ENCODE assay signal across 1 cellular context in the genomic region with DNA sequence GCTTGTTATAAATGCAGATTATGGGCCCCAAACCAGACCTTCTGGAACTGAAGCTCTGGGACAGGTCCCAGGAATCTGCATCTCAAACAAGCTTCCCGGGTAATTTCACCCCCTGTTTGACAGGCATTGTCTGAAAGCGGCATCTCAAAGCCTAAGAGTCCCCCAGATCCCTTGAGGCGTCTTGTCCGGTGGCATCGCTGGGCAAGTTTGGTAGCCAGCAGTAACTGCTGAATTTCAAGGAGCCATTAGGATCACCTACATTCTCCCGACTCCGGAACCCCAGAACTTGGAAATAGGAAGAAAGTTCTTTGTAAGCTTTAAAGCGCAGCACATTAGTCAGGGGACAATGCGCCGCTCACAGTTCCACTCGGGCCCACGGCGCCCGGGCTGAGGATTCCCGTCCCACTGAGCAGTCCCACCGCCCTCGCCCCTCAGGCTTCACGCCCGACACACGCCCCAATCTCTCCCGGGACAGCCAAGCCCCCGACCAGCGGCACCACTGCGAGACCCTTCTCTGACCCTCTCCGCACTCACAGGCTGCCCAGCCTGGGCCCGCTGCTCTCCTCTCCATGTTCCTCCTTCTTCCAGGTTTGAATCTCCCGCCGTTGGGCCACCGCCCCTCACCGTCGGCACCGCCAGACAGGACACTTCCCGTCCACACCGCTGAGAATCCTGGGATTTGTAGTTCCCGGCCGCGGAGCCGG.
TF ChIP-seq lines count a peak whose summit lies in the region.

A gene with protein sequence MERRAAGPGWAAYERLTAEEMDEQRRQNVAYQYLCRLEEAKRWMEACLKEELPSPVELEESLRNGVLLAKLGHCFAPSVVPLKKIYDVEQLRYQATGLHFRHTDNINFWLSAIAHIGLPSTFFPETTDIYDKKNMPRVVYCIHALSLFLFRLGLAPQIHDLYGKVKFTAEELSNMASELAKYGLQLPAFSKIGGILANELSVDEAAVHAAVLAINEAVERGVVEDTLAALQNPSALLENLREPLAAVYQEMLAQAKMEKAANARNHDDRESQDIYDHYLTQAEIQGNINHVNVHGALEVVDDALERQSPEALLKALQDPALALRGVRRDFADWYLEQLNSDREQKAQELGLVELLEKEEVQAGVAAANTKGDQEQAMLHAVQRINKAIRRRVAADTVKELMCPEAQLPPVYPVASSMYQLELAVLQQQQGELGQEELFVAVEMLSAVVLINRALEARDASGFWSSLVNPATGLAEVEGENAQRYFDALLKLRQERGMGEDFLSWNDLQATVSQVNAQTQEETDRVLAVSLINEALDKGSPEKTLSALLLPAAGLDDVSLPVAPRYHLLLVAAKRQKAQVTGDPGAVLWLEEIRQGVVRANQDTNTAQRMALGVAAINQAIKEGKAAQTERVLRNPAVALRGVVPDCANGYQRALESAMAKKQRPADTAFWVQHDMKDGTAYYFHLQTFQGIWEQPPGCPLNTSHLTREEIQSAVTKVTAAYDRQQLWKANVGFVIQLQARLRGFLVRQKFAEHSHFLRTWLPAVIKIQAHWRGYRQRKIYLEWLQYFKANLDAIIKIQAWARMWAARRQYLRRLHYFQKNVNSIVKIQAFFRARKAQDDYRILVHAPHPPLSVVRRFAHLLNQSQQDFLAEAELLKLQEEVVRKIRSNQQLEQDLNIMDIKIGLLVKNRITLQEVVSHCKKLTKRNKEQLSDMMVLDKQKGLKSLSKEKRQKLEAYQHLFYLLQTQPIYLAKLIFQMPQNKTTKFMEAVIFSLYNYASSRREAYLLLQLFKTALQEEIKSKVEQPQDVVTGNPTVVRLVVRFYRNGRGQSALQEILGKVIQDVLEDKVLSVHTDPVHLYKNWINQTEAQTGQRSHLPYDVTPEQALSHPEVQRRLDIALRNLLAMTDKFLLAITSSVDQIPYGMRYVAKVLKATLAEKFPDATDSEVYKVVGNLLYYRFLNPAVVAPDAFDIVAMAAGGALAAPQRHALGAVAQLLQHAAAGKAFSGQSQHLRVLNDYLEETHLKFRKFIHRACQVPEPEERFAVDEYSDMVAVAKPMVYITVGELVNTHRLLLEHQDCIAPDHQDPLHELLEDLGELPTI (N-terminal part only) (minus strand): TSS at position 607 of the 704 bp plus-strand sequence. CDS start 36 bp downstream, at position 571.

TF ChIP-seq in A549, 52 proteins besides CTCF, POLR2A, EP300 and RAD21 (continued from another document):
- TF ChIP-seq, protein P1, sequence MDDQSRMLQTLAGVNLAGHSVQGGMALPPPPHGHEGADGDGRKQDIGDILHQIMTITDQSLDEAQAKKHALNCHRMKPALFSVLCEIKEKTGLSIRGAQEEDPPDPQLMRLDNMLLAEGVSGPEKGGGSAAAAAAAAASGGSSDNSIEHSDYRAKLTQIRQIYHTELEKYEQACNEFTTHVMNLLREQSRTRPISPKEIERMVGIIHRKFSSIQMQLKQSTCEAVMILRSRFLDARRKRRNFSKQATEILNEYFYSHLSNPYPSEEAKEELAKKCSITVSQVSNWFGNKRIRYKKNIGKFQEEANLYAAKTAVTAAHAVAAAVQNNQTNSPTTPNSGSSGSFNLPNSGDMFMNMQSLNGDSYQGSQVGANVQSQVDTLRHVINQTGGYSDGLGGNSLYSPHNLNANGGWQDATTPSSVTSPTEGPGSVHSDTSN (IDR thresholded peaks at IDR 0.05) = no peak
- TF ChIP-seq CBX2 (IDR thresholded peaks at IDR 0.05; ENCODE audit: borderline replicate concordance, low read depth) (no peak), ZFP36 (IDR thresholded peaks at IDR 0.05; ENCODE audit: borderline replicate concordance, partially characterized antibody) (no peak), NFE2L2 (conservative IDR thresholded peaks at IDR 0.05; ENCODE audit: low read length) (no peak), NR3C1 (IDR thresholded peaks at IDR 0.05) (no peak)
